Comparison of ENCODE assay signal across 1 cellular context in genomic region chr6:39114707-39115599, GRCh38.
A peak's percentile ranks its signal among the peaks of the same experiment; 100 is the strongest.
TF ChIP-seq lines count a peak whose summit lies in the region.

A gene with protein sequence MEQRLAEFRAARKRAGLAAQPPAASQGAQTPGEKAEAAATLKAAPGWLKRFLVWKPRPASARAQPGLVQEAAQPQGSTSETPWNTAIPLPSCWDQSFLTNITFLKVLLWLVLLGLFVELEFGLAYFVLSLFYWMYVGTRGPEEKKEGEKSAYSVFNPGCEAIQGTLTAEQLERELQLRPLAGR (minus strand): TSS chr6:39115186. CDS start chr6:39115089, 97 bp downstream.

TF ChIP-seq in K562, 482 proteins besides CTCF, POLR2A, EP300 and RAD21 (continued from another document and continues in another):
- TF ChIP-seq ZBTB33 (CRISPR knock-in tag; IDR thresholded peaks at IDR 0.05) (peak; percentile 89), ZNF217 (CRISPR knock-in tag; IDR thresholded peaks at IDR 0.05) (no peak), ETV6 (IDR thresholded peaks at IDR 0.05; ENCODE audit: borderline replicate concordance in 1 of 2, low read depth in 2 of 2, low read length in 1 of 2) (no peak), ETV6 (CRISPR knock-in tag; IDR thresholded peaks at IDR 0.05; ENCODE audit: borderline replicate concordance) (peak; percentile 85; the same call in 1 of the 2 replicates), VEZF1 (CRISPR knock-in tag; IDR thresholded peaks at IDR 0.05) (peak; percentile 76), YY1 (IDR thresholded peaks at IDR 0.05; ENCODE audit: borderline replicate concordance in 1 of 3, control insufficient read depth in 1 of 3, extremely low read depth in 1 of 3, insufficient read depth in 3 of 3, insufficient read length in 1 of 3, insufficient replicate concordance in 2 of 3, low read depth in 1 of 3, low read length in 2 of 3) (peak in 2 of 3 experiments; percentile 25 to 68), ARID4B (CRISPR knock-in tag; IDR thresholded peaks at IDR 0.05) (peak; percentile 23; the same call in 1 of the 2 replicates), SOX6 (IDR thresholded peaks at IDR 0.05) (peak; percentile 66), OTX1 (CRISPR knock-in tag; IDR thresholded peaks at IDR 0.05) (peak; percentile 40; the same call in 1 of the 2 replicates), RHOXF2B (CRISPR knock-in tag; conservative IDR thresholded peaks at IDR 0.05) (peak; percentile 89; the same call in 1 of the 2 replicates), BHLHE40 (IDR thresholded peaks at IDR 0.05; ENCODE audit: low read length) (peak; percentile 86), RBM25 (IDR thresholded peaks at IDR 0.05; ENCODE audit: low read depth, low read length, severe bottlenecking) (peak; percentile 87), ZNF592 (IDR thresholded peaks at IDR 0.05) (peak; percentile 98), SREBF1 (IDR thresholded peaks at IDR 0.05; ENCODE audit: borderline replicate concordance, low read depth, low read length) (no peak), HMGN3 (IDR thresholded peaks at IDR 0.05; ENCODE audit: borderline replicate concordance, extremely low read depth, insufficient read length, low read depth, low read length) (peak; percentile 94), ZC3H8 (IDR thresholded peaks at IDR 0.05) (no peak), CTBP1 (IDR thresholded peaks at IDR 0.05; ENCODE audit: borderline replicate concordance) (peak; percentile 100), TARDBP (IDR thresholded peaks at IDR 0.05) (peak; percentile 85), ZKSCAN1 (IDR thresholded peaks at IDR 0.05; ENCODE audit: low read depth, low read length) (0 out of 2 replicates have a peak, but pooled peaks have one; percentile 10), MYNN (IDR thresholded peaks at IDR 0.05) (0 out of 2 replicates have a peak, but pooled peaks have one; percentile 26), MYNN (CRISPR knock-in tag; IDR thresholded peaks at IDR 0.05) (no peak), PTTG1 (tag; IDR thresholded peaks at IDR 0.05; ENCODE audit: low read depth) (no peak), MECOM (CRISPR knock-in tag; IDR thresholded peaks at IDR 0.05) (0 out of 2 replicates have a peak, but pooled peaks have one; percentile 43), PRDM10 (IDR thresholded peaks at IDR 0.05; ENCODE audit: partially characterized antibody) (peak; percentile 48)
- TF ChIP-seq, protein P1, sequence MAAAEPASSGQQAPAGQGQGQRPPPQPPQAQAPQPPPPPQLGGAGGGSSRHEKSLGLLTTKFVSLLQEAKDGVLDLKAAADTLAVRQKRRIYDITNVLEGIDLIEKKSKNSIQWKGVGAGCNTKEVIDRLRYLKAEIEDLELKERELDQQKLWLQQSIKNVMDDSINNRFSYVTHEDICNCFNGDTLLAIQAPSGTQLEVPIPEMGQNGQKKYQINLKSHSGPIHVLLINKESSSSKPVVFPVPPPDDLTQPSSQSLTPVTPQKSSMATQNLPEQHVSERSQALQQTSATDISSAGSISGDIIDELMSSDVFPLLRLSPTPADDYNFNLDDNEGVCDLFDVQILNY (CRISPR knock-in tag; IDR thresholded peaks at IDR 0.05), result 0 out of 2 replicates have a peak, but pooled peaks have one; percentile 68
- TF ChIP-seq, protein P2, sequence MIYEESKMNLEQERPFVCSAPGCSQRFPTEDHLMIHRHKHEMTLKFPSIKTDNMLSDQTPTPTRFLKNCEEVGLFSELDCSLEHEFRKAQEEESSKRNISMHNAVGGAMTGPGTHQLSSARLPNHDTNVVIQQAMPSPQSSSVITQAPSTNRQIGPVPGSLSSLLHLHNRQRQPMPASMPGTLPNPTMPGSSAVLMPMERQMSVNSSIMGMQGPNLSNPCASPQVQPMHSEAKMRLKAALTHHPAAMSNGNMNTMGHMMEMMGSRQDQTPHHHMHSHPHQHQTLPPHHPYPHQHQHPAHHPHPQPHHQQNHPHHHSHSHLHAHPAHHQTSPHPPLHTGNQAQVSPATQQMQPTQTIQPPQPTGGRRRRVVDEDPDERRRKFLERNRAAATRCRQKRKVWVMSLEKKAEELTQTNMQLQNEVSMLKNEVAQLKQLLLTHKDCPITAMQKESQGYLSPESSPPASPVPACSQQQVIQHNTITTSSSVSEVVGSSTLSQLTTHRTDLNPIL (CRISPR knock-in tag; IDR thresholded peaks at IDR 0.05), result no peak
- TF ChIP-seq, protein P3, sequence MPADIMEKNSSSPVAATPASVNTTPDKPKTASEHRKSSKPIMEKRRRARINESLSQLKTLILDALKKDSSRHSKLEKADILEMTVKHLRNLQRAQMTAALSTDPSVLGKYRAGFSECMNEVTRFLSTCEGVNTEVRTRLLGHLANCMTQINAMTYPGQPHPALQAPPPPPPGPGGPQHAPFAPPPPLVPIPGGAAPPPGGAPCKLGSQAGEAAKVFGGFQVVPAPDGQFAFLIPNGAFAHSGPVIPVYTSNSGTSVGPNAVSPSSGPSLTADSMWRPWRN (IDR thresholded peaks at IDR 0.05; ENCODE audit: low read depth), result peak; percentile 96
- TF ChIP-seq, protein P4, sequence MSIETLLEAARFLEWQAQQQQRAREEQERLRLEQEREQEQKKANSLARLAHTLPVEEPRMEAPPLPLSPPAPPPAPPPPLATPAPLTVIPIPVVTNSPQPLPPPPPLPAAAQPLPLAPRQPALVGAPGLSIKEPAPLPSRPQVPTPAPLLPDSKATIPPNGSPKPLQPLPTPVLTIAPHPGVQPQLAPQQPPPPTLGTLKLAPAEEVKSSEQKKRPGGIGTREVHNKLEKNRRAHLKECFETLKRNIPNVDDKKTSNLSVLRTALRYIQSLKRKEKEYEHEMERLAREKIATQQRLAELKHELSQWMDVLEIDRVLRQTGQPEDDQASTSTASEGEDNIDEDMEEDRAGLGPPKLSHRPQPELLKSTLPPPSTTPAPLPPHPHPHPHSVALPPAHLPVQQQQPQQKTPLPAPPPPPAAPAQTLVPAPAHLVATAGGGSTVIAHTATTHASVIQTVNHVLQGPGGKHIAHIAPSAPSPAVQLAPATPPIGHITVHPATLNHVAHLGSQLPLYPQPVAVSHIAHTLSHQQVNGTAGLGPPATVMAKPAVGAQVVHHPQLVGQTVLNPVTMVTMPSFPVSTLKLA (conservative IDR thresholded peaks at IDR 0.05), result peak; percentile 79 to 92
- TF ChIP-seq, protein P5, sequence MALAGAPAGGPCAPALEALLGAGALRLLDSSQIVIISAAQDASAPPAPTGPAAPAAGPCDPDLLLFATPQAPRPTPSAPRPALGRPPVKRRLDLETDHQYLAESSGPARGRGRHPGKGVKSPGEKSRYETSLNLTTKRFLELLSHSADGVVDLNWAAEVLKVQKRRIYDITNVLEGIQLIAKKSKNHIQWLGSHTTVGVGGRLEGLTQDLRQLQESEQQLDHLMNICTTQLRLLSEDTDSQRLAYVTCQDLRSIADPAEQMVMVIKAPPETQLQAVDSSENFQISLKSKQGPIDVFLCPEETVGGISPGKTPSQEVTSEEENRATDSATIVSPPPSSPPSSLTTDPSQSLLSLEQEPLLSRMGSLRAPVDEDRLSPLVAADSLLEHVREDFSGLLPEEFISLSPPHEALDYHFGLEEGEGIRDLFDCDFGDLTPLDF (CRISPR knock-in tag; IDR thresholded peaks at IDR 0.05), result peak; percentile 96
